In genomic region chr2:173192071-173192470, GRCh38 we compare ENCODE assay signal across 31 cellular contexts.
DNase-seq lines count a peak whose midpoint lies in the region; ATAC-seq and TF ChIP-seq lines count a peak whose summit lies in the region.
"Had no signal": no experiment of that assay in that cellular context is flagged by ENCODE, and none has a peak within 500 bp of the region (broad histone marks: within the 10 kb centered on the region; RNA-seq: fewer than 3 reads in every experiment).

No MANE protein-coding gene starts in this region.

- peaks cover 37% of the 10 kb centered on the region for H3K4me1 Mint-ChIP-seq in MCF 10A (ENCODE audit: insufficient read depth, unreplicated experiment)
- peaks cover 7% of the 10 kb centered on the region for H3K4me1 Mint-ChIP-seq in activated CD8-positive, alpha-beta T cell treated with anti-CD3 and anti-CD28 coated beads, Interleukin-2, amount 10 ng/mL, durations not matched to agents 7 days and 5 days (ENCODE audit: low read depth)
- H3K4me1 Mint-ChIP-seq: IgD-negative memory B cell, memory B cell had no signal

- DNase-seq in heart left ventricle (no peak), left ventricle myocardium superior (no peak), MCF 10A (ENCODE audit: unreplicated experiment) (no peak), tibial artery (no peak), occipital lobe (lab: John Stamatoyannopoulos, UW) (no peak)
- no peak for DNase-seq in central memory CD4-positive, alpha-beta T cell
- no peak for DNase-seq in activated CD8-positive, alpha-beta T cell treated with anti-CD3 and anti-CD28 coated beads, Interleukin-2, amount 10 ng/mL, durations not matched to agents 7 days and 5 days
- DNase-seq: activated naive CD4-positive, alpha-beta T cell treated with anti-CD3 and anti-CD28 coated beads for 36 hours; activated T-cell treated with anti-CD3 and anti-CD28 coated beads, Interleukin-2, amount 50 U/mL, for 48 hours; amniotic stem cell; caudate nucleus; CD4-positive, alpha-beta memory T cell; DMS153; dorsolateral prefrontal cortex; foreskin fibroblast; H7; hypothalamus; MG63; NCI-H1436 treated with DMSO at 0.1 percent for 48 hours; NCI-H2171; NCI-H526 treated with DMSO at 0.1 percent for 48 hours; nucleus accumbens; T-helper 9 cell; testis had no signal

- H3K27ac ChIP-seq in heart left ventricle (peak overlapping the region in 10 of 12 donors; percentile 9 to 79 (median 60)), iPS-20b (ENCODE audit: low read length) (no peak overlapping the region), tibial artery (peak overlapping the region; percentile 80 to 85)
- H3K27ac ChIP-seq: 22Rv1, dorsolateral prefrontal cortex, HL-60, testis had no signal

- no peaks in the 10 kb centered on the region for H3K27me3 Mint-ChIP-seq in MCF 10A (ENCODE audit: insufficient read depth, unreplicated experiment)
- H3K27me3 Mint-ChIP-seq in activated CD8-positive, alpha-beta T cell treated with anti-CD3 and anti-CD28 coated beads, Interleukin-2, amount 10 ng/mL, durations not matched to agents 7 days and 5 days (ENCODE audit: low read depth): no peaks in the 10 kb centered on the region
- H3K27me3 Mint-ChIP-seq: CD4-positive, alpha-beta memory T cell; IgD-negative memory B cell; memory B cell had no signal

- H3K9ac ChIP-seq in iPS-20b (ENCODE audit: low read depth, low read length): 0 out of 2 replicates have a peak overlapping the region, but pooled peaks have one; percentile 28

- no peak for TF ChIP-seq POLR2A in heart left ventricle (IDR thresholded peaks at IDR 0.05)

- peaks cover 0 to 25% (median 6%) of the 10 kb centered on the region in 9 donors for H3K36me3 ChIP-seq in heart left ventricle
- no peaks in the 10 kb centered on the region for H3K36me3 ChIP-seq in iPS-20b (ENCODE audit: insufficient read depth, low read depth, low read length)
- no peaks in the 10 kb centered on the region for H3K36me3 ChIP-seq in tibial artery

- no peaks in the 10 kb centered on the region for H3K9me3 Mint-ChIP-seq in MCF 10A (ENCODE audit: unreplicated experiment)
- no peaks in the 10 kb centered on the region for H3K9me3 Mint-ChIP-seq in activated CD8-positive, alpha-beta T cell treated with anti-CD3 and anti-CD28 coated beads, Interleukin-2, amount 10 ng/mL, durations not matched to agents 7 days and 5 days (ENCODE audit: insufficient read depth)
- H3K9me3 Mint-ChIP-seq: activated naive CD4-positive, alpha-beta T cell treated with anti-CD3 and anti-CD28 coated beads for 36 hours; CD4-positive, alpha-beta memory T cell; IgD-negative memory B cell; memory B cell had no signal

- peak overlapping the region; percentile 82 for H3K27ac Mint-ChIP-seq in MCF 10A (ENCODE audit: low read depth, unreplicated experiment)
- no peak overlapping the region for H3K27ac Mint-ChIP-seq in activated CD8-positive, alpha-beta T cell treated with anti-CD3 and anti-CD28 coated beads, Interleukin-2, amount 10 ng/mL, durations not matched to agents 7 days and 5 days
- H3K27ac Mint-ChIP-seq: activated naive CD4-positive, alpha-beta T cell treated with anti-CD3 and anti-CD28 coated beads for 36 hours; CD4-positive, alpha-beta memory T cell; IgD-negative memory B cell; memory B cell had no signal

- H3K4me1 ChIP-seq in heart left ventricle (peaks cover 3 to 89% (median 46%) of the 10 kb centered on the region in 12 donors), iPS-20b (ENCODE audit: insufficient read depth, low read length) (peaks cover 63% of the 10 kb centered on the region), tibial artery (peaks cover 0 to 84% (median 40%) of the 10 kb centered on the region in 4 donors)
- H3K4me1 ChIP-seq: testis had no signal

- intact Hi-C loops in heart left ventricle (cut with DNase I): no loop called here
- intact Hi-C loops in left ventricle myocardium superior (cut with micrococcal nuclease): loop anchor here (10.0 kb wide), 1 partner anchor 107 kb away; no protein-coding TSS in a partner anchor
- intact Hi-C loops in MCF 10A (cut with micrococcal nuclease): no loop called here
- intact Hi-C loops in tibial artery (cut with DNase I; ENCODE audit: low total_unique reads): no loop called here

- POLR2A ChIA-PET in MCF 10A (lab: Yijun Ruan, JAX): interaction anchor here (1.0 kb wide), 1 partner anchor 9 kb away, joined by 3 read pairs; no protein-coding TSS in a partner anchor
- POLR2A ChIA-PET in activated CD8-positive, alpha-beta T cell treated with anti-CD3 and anti-CD28 coated beads, Interleukin-2, amount 10 ng/mL, durations not matched to agents 7 days and 5 days (lab: Charles Lee): no interaction called here

- no peak overlapping the region for H3K4me3 Mint-ChIP-seq in MCF 10A (ENCODE audit: unreplicated experiment)
- H3K4me3 Mint-ChIP-seq in activated CD8-positive, alpha-beta T cell treated with anti-CD3 and anti-CD28 coated beads, Interleukin-2, amount 10 ng/mL, durations not matched to agents 7 days and 5 days: no peak overlapping the region
- H3K4me3 Mint-ChIP-seq: activated naive CD4-positive, alpha-beta T cell treated with anti-CD3 and anti-CD28 coated beads for 36 hours; CD4-positive, alpha-beta memory T cell; IgD-negative memory B cell; memory B cell had no signal

- 48 to 53% (median 51%) methylated on average over 4 of the region's 4 CpGs for WGBS in heart left ventricle, 4 donors

- ATAC-seq in heart left ventricle: no peak
- no peak for ATAC-seq in left ventricle myocardium superior
- ATAC-seq in activated CD8-positive, alpha-beta T cell treated with anti-CD3 and anti-CD28 coated beads, Interleukin-2, amount 10 ng/mL, durations not matched to agents 7 days and 5 days: no peak
- ATAC-seq: activated CD4-positive, CD25-positive, alpha-beta regulatory T cell treated with anti-CD3 and anti-CD28 coated beads, Interleukin-2, amount 50 U/mL, for 24 hours; sciatic nerve had no signal

- CTCF ChIA-PET in MCF 10A (lab: Yijun Ruan, JAX): interaction anchor here (0.9 to 2.3 kb wide), 2 partner anchors 18 to 171 kb away, joined by 3 to 6 read pairs; no protein-coding TSS in a partner anchor
- CTCF ChIA-PET in activated CD8-positive, alpha-beta T cell treated with anti-CD3 and anti-CD28 coated beads, Interleukin-2, amount 10 ng/mL, durations not matched to agents 7 days and 5 days (lab: Charles Lee): interaction anchor here (0.8 to 2.9 kb wide), 2 partner anchors 18 to 164 kb away, joined by 3 to 10 read pairs; no protein-coding TSS in a partner anchor

- peaks cover 69% of the 10 kb centered on the region for H3K36me3 Mint-ChIP-seq in MCF 10A (ENCODE audit: insufficient read depth, unreplicated experiment)
- H3K36me3 Mint-ChIP-seq in activated CD8-positive, alpha-beta T cell treated with anti-CD3 and anti-CD28 coated beads, Interleukin-2, amount 10 ng/mL, durations not matched to agents 7 days and 5 days (ENCODE audit: low read depth): peaks cover 8% of the 10 kb centered on the region
- H3K36me3 Mint-ChIP-seq: CD4-positive, alpha-beta memory T cell had no signal

- no TSS peak for BruUV-seq in MCF 10A (replicated peaks; lab: Mats Ljungman, UMichigan)

- TF ChIP-seq CTCF in heart left ventricle (IDR thresholded peaks at IDR 0.05) (no peak), MCF 10A (IDR thresholded peaks at IDR 0.05; ENCODE audit: unreplicated experiment) (no peak), tibial artery (IDR thresholded peaks at IDR 0.05) (no peak)

- H3K4me3 ChIP-seq in heart left ventricle (no peak overlapping the region), iPS-20b (ENCODE audit: low read length) (peak overlapping the region; percentile 2; the same call in 1 of the 2 replicates), tibial artery (no peak overlapping the region)
- H3K4me3 ChIP-seq: dorsolateral prefrontal cortex, MG63, testis had no signal

- H3K27me3 ChIP-seq in heart left ventricle: no peaks in the 10 kb centered on the region
- no peaks in the 10 kb centered on the region for H3K27me3 ChIP-seq in iPS-20b (ENCODE audit: insufficient read depth, low read length)
- no peaks in the 10 kb centered on the region for H3K27me3 ChIP-seq in tibial artery
- H3K27me3 ChIP-seq: dorsolateral prefrontal cortex, MG63, testis had no signal

- H3K9me3 ChIP-seq in heart left ventricle (no peaks in the 10 kb centered on the region), iPS-20b (ENCODE audit: insufficient read depth, low read depth, low read length) (no peaks in the 10 kb centered on the region), tibial artery (no peaks in the 10 kb centered on the region)
- H3K9me3 ChIP-seq: MG63, testis had no signal
